ENCODE assay signal across 2 cellular contexts in genomic region chr1:46310321-46310720, GRCh38.
A peak's percentile ranks its signal among the peaks of the same experiment; 100 is the strongest.
TF ChIP-seq lines count a peak whose summit lies in the region.

No MANE protein-coding gene starts in this region.

TF ChIP-seq in HEK293, 187 proteins besides CTCF, POLR2A, EP300 and RAD21:
- TF ChIP-seq ZNF121 (tag by site-specific recombination; IDR thresholded peaks at IDR 0.05) (peak; percentile 88), ZXDB (tag by site-specific recombination; IDR thresholded peaks at IDR 0.05) (no peak)

TF ChIP-seq in K562, 482 proteins besides CTCF, POLR2A, EP300 and RAD21:
- TF ChIP-seq TRIM25 (IDR thresholded peaks at IDR 0.05; ENCODE audit: borderline replicate concordance) (no peak), ZNF280A (IDR thresholded peaks at IDR 0.05; ENCODE audit: low read depth, partially characterized antibody) (no peak), DIDO1 (tag; IDR thresholded peaks at IDR 0.05; ENCODE audit: low read depth) (no peak), HCFC1 (IDR thresholded peaks at IDR 0.05; ENCODE audit: low read depth, low read length) (no peak), MLX (CRISPR knock-in tag; conservative IDR thresholded peaks at IDR 0.05) (no peak), MCM3 (IDR thresholded peaks at IDR 0.05) (no peak), MXI1 (IDR thresholded peaks at IDR 0.05; ENCODE audit: low read depth, low read length) (no peak), POU5F1 (IDR thresholded peaks at IDR 0.05; ENCODE audit: borderline replicate concordance, low read depth, low read length, partially characterized antibody) (no peak), CEBPG (CRISPR knock-in tag; IDR thresholded peaks at IDR 0.05) (0 out of 2 replicates have a peak, but pooled peaks have one; percentile 32), CEBPG (tag; conservative IDR thresholded peaks at IDR 0.05 in 1 of 2, IDR thresholded peaks at IDR 0.05 in 1 of 2) (no peak), NKRF (IDR thresholded peaks at IDR 0.05; ENCODE audit: borderline replicate concordance) (no peak), ZNF121 (CRISPR knock-in tag; conservative IDR thresholded peaks at IDR 0.05) (peak; percentile 94), ELK1 (CRISPR knock-in tag; IDR thresholded peaks at IDR 0.05) (no peak), FOS (IDR thresholded peaks at IDR 0.05; ENCODE audit: extremely low read depth, insufficient read length) (no peak), ZHX1 (conservative IDR thresholded peaks at IDR 0.05; ENCODE audit: low read length) (no peak), HNRNPUL1 (IDR thresholded peaks at IDR 0.05; ENCODE audit: low read length) (no peak), ZNF197 (CRISPR knock-in tag; IDR thresholded peaks at IDR 0.05; ENCODE audit: low read depth) (no peak), ZNF318 (IDR thresholded peaks at IDR 0.05; ENCODE audit: borderline replicate concordance in 1 of 2, low read depth in 1 of 2) (no peak), SNAPC5 (CRISPR knock-in tag; IDR thresholded peaks at IDR 0.05) (no peak), ZNF384 (IDR thresholded peaks at IDR 0.05; ENCODE audit: low read depth, low read length) (no peak), CHD4 (IDR thresholded peaks at IDR 0.05; ENCODE audit: insufficient read depth, insufficient replicate concordance, low read depth, low read length, poor library complexity, severe bottlenecking) (no peak), CEBPB (tag; IDR thresholded peaks at IDR 0.05) (peak; percentile 41; the same call in 1 of the 2 replicates), TCF7L2 (IDR thresholded peaks at IDR 0.05; ENCODE audit: low read depth, low read length) (no peak), NFE2 (IDR thresholded peaks at IDR 0.05; ENCODE audit: low read depth) (no peak), IRF9 (tag; IDR thresholded peaks at IDR 0.05) (no peak), ZNF551 (CRISPR knock-in tag; IDR thresholded peaks at IDR 0.05) (no peak), ZNF609 (CRISPR knock-in tag; IDR thresholded peaks at IDR 0.05; ENCODE audit: borderline replicate concordance) (no peak), MTF1 (CRISPR knock-in tag; IDR thresholded peaks at IDR 0.05; ENCODE audit: borderline replicate concordance) (no peak)
